ENCODE assay signal across 24 cellular contexts in genomic region chr3:57409471-57409870, GRCh38.
"Had no signal": no experiment of that assay in that cellular context is flagged by ENCODE, and none has a peak within 500 bp of the region (broad histone marks: within the 10 kb centered on the region; RNA-seq: fewer than 3 reads in every experiment).

No MANE protein-coding gene starts in this region.

- DNase-seq: colonic mucosa; cortex of kidney; effector CD8-positive, alpha-beta T cell; effector memory CD8-positive, alpha-beta T cell; endodermal cell; erythroblast; esophagus squamous epithelium; foreskin fibroblast; foreskin melanocyte; gastrocnemius medialis; glutamatergic neuron; head of caudate nucleus; heart right ventricle; hippocampal formation; left cardiac atrium; left lung; left ventricle myocardium superior; lower lobe of right lung; mesenchymal stem cell; midbrain had no signal

- H3K4me3 ChIP-seq: colonic mucosa, esophagus squamous epithelium, gastrocnemius medialis, heart right ventricle, left lung, lower lobe of right lung had no signal

- H3K27ac ChIP-seq: colonic mucosa, epithelial cell of prostate, esophagus squamous epithelium, gastrocnemius medialis, heart right ventricle, left lung, lower lobe of right lung had no signal

- FAIRE-seq: endometrium, islet of Langerhans, keratinocyte had no signal

- H3K4me1 ChIP-seq: gastrocnemius medialis, heart right ventricle, left lung, lower lobe of right lung had no signal

- H3K36me3 ChIP-seq: colonic mucosa, esophagus squamous epithelium, gastrocnemius medialis, heart right ventricle, left lung, lower lobe of right lung had no signal

- H3K27me3 ChIP-seq: colonic mucosa, esophagus squamous epithelium, gastrocnemius medialis, heart right ventricle, left lung had no signal
